Comparison of ENCODE assay signal across 10 cellular contexts in genomic region chr11:13475091-13475490, GRCh38. TPM values are rescaled to one million over a fixed set of nuclear protein-coding genes. Genes with fewer than 3 reads are reported as not detected.
"Had no signal": no experiment of that assay in that cellular context is flagged by ENCODE, and none has a peak within 500 bp of the region (broad histone marks: within the 10 kb centered on the region; RNA-seq: fewer than 3 reads in every experiment).

No MANE protein-coding gene starts in this region.

- H2AFZ ChIP-seq: GM23248 had no signal

- H3K4me3 ChIP-seq: GM23248 had no signal

- H3K27ac ChIP-seq: GM23248, KMS-11 had no signal

- H3K4me3 Mint-ChIP-seq: H9, HFFc6, IgD-negative memory B cell had no signal

- H3K4me2 ChIP-seq: KMS-11 had no signal

- H3K27ac Mint-ChIP-seq: H9, HFFc6, IgD-negative memory B cell had no signal

- H3K9me3 Mint-ChIP-seq: HFFc6 had no signal

- ATAC-seq: HepG2 had no signal

- H3K36me3 Mint-ChIP-seq: IgD-negative memory B cell had no signal

- H3K4me1 Mint-ChIP-seq: IgD-negative memory B cell had no signal

- H3K9ac ChIP-seq: GM23248, KMS-11 had no signal

- DNase-seq: GM23248, H9, HCEC 1CT, HFFc6, KBM-7 had no signal

RNA-seq across cellular contexts. Expression of gene PTH, which starts 20.7 kb away (rescaled TPM):
- total RNA-seq: GM23248, H1, H9, HepG2, HFFc6, HT1080 had no signal
- polyA plus RNA-seq: GM23248, H1, HepG2, IgD-negative memory B cell had no signal
